Comparison of ENCODE assay signal across 8 cellular contexts in the genomic region with DNA sequence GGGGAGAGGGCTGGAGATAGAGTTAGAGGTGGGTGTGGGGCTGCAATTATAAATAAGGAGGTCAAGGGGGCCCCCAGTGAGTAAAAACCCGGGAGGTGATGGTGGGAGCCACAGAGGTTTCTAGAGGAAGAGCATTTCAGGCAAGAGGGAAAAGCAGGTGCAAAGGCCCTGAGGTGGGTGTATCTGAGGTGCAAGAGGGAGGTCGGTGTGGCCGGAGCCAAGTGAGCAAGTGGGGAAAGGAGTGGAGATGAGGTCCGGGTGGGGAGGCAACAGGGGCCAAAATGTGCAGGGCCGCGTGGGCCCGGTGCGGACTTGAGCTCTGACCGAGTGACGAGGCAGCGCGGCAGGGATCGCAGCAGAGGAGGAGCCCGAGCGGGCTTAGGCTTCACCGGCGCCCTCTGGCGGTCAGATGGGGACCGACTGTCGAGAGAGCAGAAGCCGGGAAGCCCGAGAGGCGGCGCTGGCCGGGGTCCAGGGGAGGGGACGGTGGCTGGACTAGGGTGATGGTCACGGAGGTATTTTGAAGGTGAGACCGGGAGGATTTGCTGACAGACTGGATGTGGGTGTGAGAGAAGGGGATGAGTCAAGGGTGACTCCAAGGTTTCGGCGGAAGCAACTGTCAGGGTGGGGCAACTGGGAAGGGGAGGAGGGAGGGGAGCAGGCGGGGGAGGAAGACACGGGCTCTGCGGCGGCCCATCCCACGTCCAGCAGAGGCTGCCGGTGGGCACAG. TPM values are rescaled to one million over a fixed set of nuclear protein-coding genes. Genes with fewer than 3 reads are reported as not detected.
DNase-seq lines count a peak whose midpoint lies in the region; ATAC-seq and TF ChIP-seq lines count a peak whose summit lies in the region.

No MANE protein-coding gene starts in this region.

- no peaks in the 10 kb centered on the region for H4K20me1 ChIP-seq in MM.1S (ENCODE audit: insufficient read depth, low read length)

- no peaks in the 10 kb centered on the region for H3K79me2 ChIP-seq in MM.1S (ENCODE audit: low read length)

- H3K27me3 Mint-ChIP-seq in activated naive CD4-positive, alpha-beta T cell treated with anti-CD3 and anti-CD28 coated beads for 36 hours (ENCODE audit: low read depth) = peaks cover 4% of the 10 kb centered on the region

- H3K4me3 Mint-ChIP-seq in activated naive CD4-positive, alpha-beta T cell treated with anti-CD3 and anti-CD28 coated beads for 36 hours = peak overlapping the region; percentile 66

- H3K4me3 ChIP-seq in MM.1S (ENCODE audit: low read length) = peak overlapping the region; percentile 50

- H3F3A ChIP-seq in MM.1S (ENCODE audit: insufficient read depth, low read length) = no peaks in the 10 kb centered on the region

- H3K27ac ChIP-seq in MM.1S (ENCODE audit: low read length) = no peak overlapping the region

- H3K4me1 ChIP-seq in MM.1S (ENCODE audit: low read length) = no peaks in the 10 kb centered on the region

- no peak overlapping the region for H3K9ac ChIP-seq in MM.1S (ENCODE audit: low read length)

- H3K36me3 ChIP-seq in MM.1S (replicated peaks; ENCODE audit: insufficient read depth, low read length) = no peaks in the 10 kb centered on the region

- H3K27me3 ChIP-seq in MM.1S (replicated peaks; ENCODE audit: insufficient read depth, low read length) = peaks cover 52% of the 10 kb centered on the region

- no peaks in the 10 kb centered on the region for H3K9me2 ChIP-seq in MM.1S (replicated peaks; ENCODE audit: insufficient read depth, low read length)

- H3K36me3 Mint-ChIP-seq in activated naive CD4-positive, alpha-beta T cell treated with anti-CD3 and anti-CD28 coated beads for 36 hours (ENCODE audit: low read depth) = no peaks in the 10 kb centered on the region

- H3K4me1 Mint-ChIP-seq in activated naive CD4-positive, alpha-beta T cell treated with anti-CD3 and anti-CD28 coated beads for 36 hours (ENCODE audit: low read depth) = peaks cover 11% of the 10 kb centered on the region

- peak; percentile 95 for TF ChIP-seq CTCF in MM.1S (IDR thresholded peaks at IDR 0.05; ENCODE audit: low read length)
- TF ChIP-seq CTCF in omental fat pad (IDR thresholded peaks at IDR 0.05) = peak in 2 of 3 donors; percentile 79 to 89

- CTCF ChIA-PET in activated naive CD4-positive, alpha-beta T cell treated with anti-CD3 and anti-CD28 coated beads for 36 hours (lab: Charles Lee) = interaction anchor here (0.6 to 4.2 kb wide), 12 partner anchors 8 to 1885 kb away, joined by 3 to 25 read pairs (median 4); no protein-coding TSS in a partner anchor

- no peaks in the 10 kb centered on the region for H3K9me3 Mint-ChIP-seq in activated naive CD4-positive, alpha-beta T cell treated with anti-CD3 and anti-CD28 coated beads for 36 hours

- DNase-seq in ELR (ENCODE audit: low read depth) (peak; percentile 90), MM.1S (peak; percentile 84), SK-N-DZ (ENCODE audit: low spot score) (peak; percentile 59), glomerular endothelial cell (ENCODE audit: extremely low read depth, low read depth, low spot score) (peak; percentile 31), omental fat pad (ENCODE audit: low spot score) (peak; percentile 85), superior temporal gyrus (ENCODE audit: extremely low spot score) (peak; percentile 88)
- DNase-seq in activated naive CD4-positive, alpha-beta T cell treated with anti-CD3 and anti-CD28 coated beads for 36 hours = peak; percentile 91

- H3K4me2 ChIP-seq in MM.1S (ENCODE audit: low read depth, low read length) = peak overlapping the region; percentile 67; the same call in 1 of the 2 replicates

- no peaks in the 10 kb centered on the region for H3K9me3 ChIP-seq in MM.1S (replicated peaks; ENCODE audit: insufficient read depth, low read length)

- H3K27ac Mint-ChIP-seq in activated naive CD4-positive, alpha-beta T cell treated with anti-CD3 and anti-CD28 coated beads for 36 hours = peak overlapping the region; percentile 16

- ATAC-seq in omental fat pad (ENCODE audit: low FRiP score) = peak; percentile 89
- ATAC-seq in GM21360 (IDR thresholded peaks at IDR 0.05; ENCODE audit: unreplicated experiment) = no peak

- intact Hi-C loops in activated naive CD4-positive, alpha-beta T cell treated with anti-CD3 and anti-CD28 coated beads for 36 hours (cut with micrococcal nuclease) = no loop called here

- H2AFZ ChIP-seq in MM.1S (ENCODE audit: low read length) = peak overlapping the region; percentile 62

RNA-seq across cellular contexts. Expression of a gene that starts 17.7 kb away (rescaled TPM):
- polyA plus RNA-seq in SK-N-DZ (2014; cell fraction: cytosol; rRNA removed) = not detected in 2 replicates
- polyA plus RNA-seq in SK-N-DZ (2014; cell fraction: nucleus; rRNA removed) = not detected in 2 replicates
- total RNA-seq in activated naive CD4-positive, alpha-beta T cell treated with anti-CD3 and anti-CD28 coated beads for 36 hours = not detected
- total RNA-seq in glomerular endothelial cell (not detected in 2 replicates), omental fat pad (not detected)

RNA-seq across cellular contexts. Expression of a gene that starts 26.0 kb away (rescaled TPM):
- polyA plus RNA-seq in SK-N-DZ (2014; cell fraction: cytosol; rRNA removed) = 0.27 and 1.0 TPM in 2 replicates
- 2.0 and 2.1 TPM in 2 replicates for polyA plus RNA-seq in SK-N-DZ (2014; cell fraction: nucleus; rRNA removed)
- 1 to 10 TPM; 2.0 TPM for total RNA-seq in activated naive CD4-positive, alpha-beta T cell treated with anti-CD3 and anti-CD28 coated beads for 36 hours
- total RNA-seq in glomerular endothelial cell (not detected in 2 replicates), omental fat pad (1 to 10 TPM in 1 of 4 donors, under 1 TPM in 1, not detected in 2; 0.47 to 1.3 TPM)

RNA-seq across cellular contexts. Expression of a gene that starts 30.1 kb away (rescaled TPM):
- 2,124 and 2,804 TPM in 2 replicates for polyA plus RNA-seq in SK-N-DZ (2014; cell fraction: cytosol; rRNA removed)
- 1,314 and 1,437 TPM in 2 replicates for polyA plus RNA-seq in SK-N-DZ (2014; cell fraction: nucleus; rRNA removed)
- total RNA-seq in activated naive CD4-positive, alpha-beta T cell treated with anti-CD3 and anti-CD28 coated beads for 36 hours = 1,000 to 10,000 TPM; 2,373 to 2,473 TPM
- total RNA-seq in glomerular endothelial cell = 1,686 and 2,007 TPM in 2 replicates
- total RNA-seq in omental fat pad = 1,000 to 10,000 TPM; 1,539 to 2,303 (median 1,904) TPM

RNA-seq across cellular contexts. Expression of a gene that starts 30.5 kb away (rescaled TPM):
- 10.2 and 16.4 TPM in 2 replicates for polyA plus RNA-seq in SK-N-DZ (2014; cell fraction: cytosol; rRNA removed)
- polyA plus RNA-seq in SK-N-DZ (2014; cell fraction: nucleus; rRNA removed) = 15.7 and 17.2 TPM in 2 replicates
- total RNA-seq in activated naive CD4-positive, alpha-beta T cell treated with anti-CD3 and anti-CD28 coated beads for 36 hours = 10 to 100 TPM; 20.1 to 20.6 TPM
- total RNA-seq in glomerular endothelial cell = 8.9 and 21.2 TPM in 2 replicates
- 10 to 100 TPM in 2 of 4 donors, 1 to 10 TPM in 2; 6.0 to 16.2 (median 9.5) TPM for total RNA-seq in omental fat pad

RNA-seq across cellular contexts. Expression of a gene that starts 36.9 kb away (rescaled TPM):
- polyA plus RNA-seq in SK-N-DZ (2014; cell fraction: cytosol; rRNA removed) = not detected in 2 replicates
- polyA plus RNA-seq in SK-N-DZ (2014; cell fraction: nucleus; rRNA removed) = not detected in 2 replicates
- total RNA-seq in activated naive CD4-positive, alpha-beta T cell treated with anti-CD3 and anti-CD28 coated beads for 36 hours = not detected
- total RNA-seq in glomerular endothelial cell (0.19 TPM in 1 of 2 replicates, not detected in the other), omental fat pad (not detected)

Comparison
In these comparisons a context has a peak if more than half of its experiments do, and no peak if none do; other contexts are left out.
1. DNase-seq: peak in every context shown above with its lines; median percentile 91 in activated naive CD4-positive, alpha-beta T cell treated with anti-CD3 and anti-CD28 coated beads for 36 hours; 90 in ELR; 88 in superior temporal gyrus; 85 in omental fat pad; 84 in MM.1S; 59 in SK-N-DZ; 31 in glomerular endothelial cell.